1 cellular context compared by ENCODE assay signal in the genomic region with DNA sequence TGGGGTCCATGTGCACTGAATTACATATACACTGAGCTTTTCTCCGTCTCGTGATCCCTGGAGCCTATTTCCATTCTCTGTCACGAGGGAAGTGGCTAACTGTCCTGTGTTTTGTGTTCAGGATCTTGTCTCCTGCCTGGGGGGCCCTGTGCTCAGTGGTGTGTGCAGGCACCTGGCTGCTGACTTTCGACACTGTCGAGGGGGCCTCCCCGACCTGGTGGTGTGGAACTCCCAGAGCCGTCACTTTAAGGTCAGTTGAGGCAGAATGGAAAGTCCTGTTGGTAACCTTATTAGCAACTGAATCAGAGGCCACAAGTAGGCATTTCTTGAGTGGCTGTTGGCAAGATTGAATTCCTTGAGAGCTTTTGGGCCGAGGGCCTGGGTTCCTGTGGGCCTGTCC.
A peak's percentile ranks its signal among the peaks of the same experiment; 100 is the strongest.
TF ChIP-seq lines count a peak whose summit lies in the region.

No MANE protein-coding gene starts in this region.

TF ChIP-seq in GM12878, 131 proteins besides CTCF, POLR2A, EP300 and RAD21:
- TF ChIP-seq E2F8 (IDR thresholded peaks at IDR 0.05; ENCODE audit: low read depth, partially characterized antibody) (no peak), EED (IDR thresholded peaks at IDR 0.05; ENCODE audit: low read depth) (peak; percentile 37; the same call in 1 of the 2 replicates), BCL3 (IDR thresholded peaks at IDR 0.05; ENCODE audit: borderline replicate concordance, insufficient read depth, low read depth, low read length, poor library complexity, severe bottlenecking) (peak; percentile 21), MEF2A (IDR thresholded peaks at IDR 0.05; ENCODE audit: insufficient read depth, low read depth, low read length) (no peak), ATF3 (IDR thresholded peaks at IDR 0.05; ENCODE audit: borderline replicate concordance, extremely low read depth, low read depth, low read length) (no peak), SRF (IDR thresholded peaks at IDR 0.05; ENCODE audit: low read depth in 2 of 2, low read length in 2 of 2) (no peak), SMAD5 (IDR thresholded peaks at IDR 0.05; ENCODE audit: low read depth) (no peak), CBX3 (IDR thresholded peaks at IDR 0.05; ENCODE audit: borderline replicate concordance, low read depth) (no peak)
- TF ChIP-seq, protein P1, sequence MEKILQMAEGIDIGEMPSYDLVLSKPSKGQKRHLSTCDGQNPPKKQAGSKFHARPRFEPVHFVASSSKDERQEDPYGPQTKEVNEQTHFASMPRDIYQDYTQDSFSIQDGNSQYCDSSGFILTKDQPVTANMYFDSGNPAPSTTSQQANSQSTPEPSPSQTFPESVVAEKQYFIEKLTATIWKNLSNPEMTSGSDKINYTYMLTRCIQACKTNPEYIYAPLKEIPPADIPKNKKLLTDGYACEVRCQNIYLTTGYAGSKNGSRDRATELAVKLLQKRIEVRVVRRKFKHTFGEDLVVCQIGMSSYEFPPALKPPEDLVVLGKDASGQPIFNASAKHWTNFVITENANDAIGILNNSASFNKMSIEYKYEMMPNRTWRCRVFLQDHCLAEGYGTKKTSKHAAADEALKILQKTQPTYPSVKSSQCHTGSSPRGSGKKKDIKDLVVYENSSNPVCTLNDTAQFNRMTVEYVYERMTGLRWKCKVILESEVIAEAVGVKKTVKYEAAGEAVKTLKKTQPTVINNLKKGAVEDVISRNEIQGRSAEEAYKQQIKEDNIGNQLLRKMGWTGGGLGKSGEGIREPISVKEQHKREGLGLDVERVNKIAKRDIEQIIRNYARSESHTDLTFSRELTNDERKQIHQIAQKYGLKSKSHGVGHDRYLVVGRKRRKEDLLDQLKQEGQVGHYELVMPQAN (conservative IDR thresholded peaks at IDR 0.05) = no peak
- TF ChIP-seq, protein P2, sequence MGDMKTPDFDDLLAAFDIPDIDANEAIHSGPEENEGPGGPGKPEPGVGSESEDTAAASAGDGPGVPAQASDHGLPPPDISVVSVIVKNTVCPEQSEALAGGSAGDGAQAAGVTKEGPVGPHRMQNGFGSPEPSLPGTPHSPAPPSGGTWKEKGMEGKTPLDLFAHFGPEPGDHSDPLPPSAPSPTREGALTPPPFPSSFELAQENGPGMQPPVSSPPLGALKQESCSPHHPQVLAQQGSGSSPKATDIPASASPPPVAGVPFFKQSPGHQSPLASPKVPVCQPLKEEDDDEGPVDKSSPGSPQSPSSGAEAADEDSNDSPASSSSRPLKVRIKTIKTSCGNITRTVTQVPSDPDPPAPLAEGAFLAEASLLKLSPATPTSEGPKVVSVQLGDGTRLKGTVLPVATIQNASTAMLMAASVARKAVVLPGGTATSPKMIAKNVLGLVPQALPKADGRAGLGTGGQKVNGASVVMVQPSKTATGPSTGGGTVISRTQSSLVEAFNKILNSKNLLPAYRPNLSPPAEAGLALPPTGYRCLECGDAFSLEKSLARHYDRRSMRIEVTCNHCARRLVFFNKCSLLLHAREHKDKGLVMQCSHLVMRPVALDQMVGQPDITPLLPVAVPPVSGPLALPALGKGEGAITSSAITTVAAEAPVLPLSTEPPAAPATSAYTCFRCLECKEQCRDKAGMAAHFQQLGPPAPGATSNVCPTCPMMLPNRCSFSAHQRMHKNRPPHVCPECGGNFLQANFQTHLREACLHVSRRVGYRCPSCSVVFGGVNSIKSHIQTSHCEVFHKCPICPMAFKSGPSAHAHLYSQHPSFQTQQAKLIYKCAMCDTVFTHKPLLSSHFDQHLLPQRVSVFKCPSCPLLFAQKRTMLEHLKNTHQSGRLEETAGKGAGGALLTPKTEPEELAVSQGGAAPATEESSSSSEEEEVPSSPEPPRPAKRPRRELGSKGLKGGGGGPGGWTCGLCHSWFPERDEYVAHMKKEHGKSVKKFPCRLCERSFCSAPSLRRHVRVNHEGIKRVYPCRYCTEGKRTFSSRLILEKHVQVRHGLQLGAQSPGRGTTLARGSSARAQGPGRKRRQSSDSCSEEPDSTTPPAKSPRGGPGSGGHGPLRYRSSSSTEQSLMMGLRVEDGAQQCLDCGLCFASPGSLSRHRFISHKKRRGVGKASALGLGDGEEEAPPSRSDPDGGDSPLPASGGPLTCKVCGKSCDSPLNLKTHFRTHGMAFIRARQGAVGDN (IDR thresholded peaks at IDR 0.05) = no peak
